In genomic region chrX:118171354-118171753, GRCh38 we compare ENCODE assay signal across 21 cellular contexts.
"Had no signal": no experiment of that assay in that cellular context is flagged by ENCODE, and none has a peak within 500 bp of the region (broad histone marks: within the 10 kb centered on the region; RNA-seq: fewer than 3 reads in every experiment).

No MANE protein-coding gene starts in this region.

- H3K27ac ChIP-seq: left lung, lower lobe of right lung, ovary, right atrium auricular region, right lobe of liver, stomach, testis, thyroid gland, transverse colon, upper lobe of left lung, vagina had no signal

- DNase-seq: islet precursor cell; left lung; lower lobe of right lung; mammary epithelial cell; mesenchymal stem cell; naive thymus-derived CD8-positive, alpha-beta T cell; ovary; right lobe of liver; stimulated activated CD4-positive, alpha-beta T cell treated with anti-CD3 and anti-CD28 coated beads, Interleukin-12 subunit alpha, Interleukin-12 subunit beta, amount 100 ng/mL, for 4 hours; stimulated activated CD4-positive, alpha-beta T cell treated with anti-CD3 and anti-CD28 coated beads, Interleukin-15, amount 100 ng/mL, for 24 hours; stimulated activated CD4-positive, alpha-beta T cell treated with anti-CD3 and anti-CD28 coated beads, Interleukin-2, amount 100 ng/mL, for 24 hours; stimulated activated CD4-positive, alpha-beta T cell treated with anti-CD3 and anti-CD28 coated beads, Interleukin-4, amount 100 ng/mL, for 1 hour; stimulated activated naive B cell treated with anti-CD40 and anti-IgM and Interleukin-4, amounts not matched to agents 10 μg/mL and 1 μg/mL and 100 μg/mL, for 72 hours; stimulated activated naive CD8-positive, alpha-beta T cell treated with anti-CD3 and anti-CD28 coated beads, Interleukin-15, Interleukin-2, amounts not matched to agents 100 U/mL and 50 U/mL, for 24 hours; stomach; testis; thyroid gland; transverse colon had no signal

- H3K4me3 ChIP-seq: left lung, lower lobe of right lung, ovary, right atrium auricular region, right lobe of liver, stomach, testis, thyroid gland, transverse colon, upper lobe of left lung, vagina had no signal

- H3K4me1 ChIP-seq: left lung, lower lobe of right lung, right atrium auricular region, right lobe of liver, stomach, testis, thyroid gland, transverse colon, upper lobe of left lung, vagina had no signal

- H3K27me3 ChIP-seq: left lung, ovary, right atrium auricular region, right lobe of liver, stomach, testis, thyroid gland, transverse colon, upper lobe of left lung, vagina had no signal

- H3K36me3 ChIP-seq: left lung, lower lobe of right lung, ovary, right atrium auricular region, right lobe of liver, stomach, thyroid gland, transverse colon, upper lobe of left lung, vagina had no signal

- H3K9me3 ChIP-seq: left lung, lower lobe of right lung, ovary, right atrium auricular region, right lobe of liver, stomach, testis, thyroid gland, transverse colon, upper lobe of left lung, vagina had no signal

- ATAC-seq: left lung; lower lobe of right lung; naive thymus-derived CD8-positive, alpha-beta T cell; stimulated activated naive B cell treated with anti-CD40 and anti-IgM and Interleukin-4, amounts not matched to agents 10 μg/mL and 1 μg/mL and 100 μg/mL, for 72 hours; stimulated activated naive CD8-positive, alpha-beta T cell treated with anti-CD3 and anti-CD28 coated beads, Interleukin-15, Interleukin-2, amounts not matched to agents 100 U/mL and 50 U/mL, for 24 hours had no signal
